Comparison of ENCODE assay signal across 8 cellular contexts in the genomic region with DNA sequence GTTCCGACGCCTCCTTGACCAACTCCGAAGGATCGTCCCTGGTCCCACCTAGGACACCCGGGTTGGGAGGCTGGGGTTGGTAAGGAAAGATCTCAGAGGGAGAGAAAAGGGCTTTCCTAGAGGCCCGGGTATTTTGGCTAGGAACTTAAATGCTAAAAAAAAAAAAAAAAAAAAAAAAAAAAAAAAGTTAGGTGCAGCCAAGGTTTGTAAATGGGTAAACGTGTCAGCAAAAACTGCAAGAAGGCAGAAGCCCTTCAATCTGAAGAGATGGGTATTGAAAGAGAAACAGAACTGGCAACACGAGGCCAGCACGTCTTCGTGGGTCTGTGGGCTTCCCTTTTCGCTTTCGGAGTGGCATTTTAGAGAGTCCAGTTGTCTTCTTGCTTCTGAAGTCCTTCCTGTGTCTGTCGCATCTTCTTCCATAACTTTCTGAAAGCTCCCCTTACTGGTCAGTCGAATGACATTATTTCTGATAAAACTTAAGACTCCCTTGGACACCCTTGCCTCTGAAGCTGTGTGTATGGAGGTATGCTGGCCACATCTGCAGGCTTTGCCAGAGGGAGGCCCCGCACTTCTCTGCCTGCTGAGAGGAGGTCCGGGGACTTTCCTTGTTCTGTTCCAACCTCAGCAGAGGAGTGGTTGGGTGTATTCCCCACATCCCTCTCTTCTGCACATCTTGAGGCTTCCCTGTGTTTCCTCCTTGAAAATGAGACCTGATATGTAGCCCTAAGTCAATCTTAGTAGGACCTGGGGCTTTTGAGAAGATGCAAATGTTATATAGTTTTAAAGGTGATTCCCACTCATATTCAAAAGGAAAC. TPM values are rescaled to one million over a fixed set of nuclear protein-coding genes. Genes with fewer than 3 reads are reported as not detected.
DNase-seq lines count a peak whose midpoint lies in the region; ATAC-seq and TF ChIP-seq lines count a peak whose summit lies in the region.

No MANE protein-coding gene starts in this region.

- H3K36me3 ChIP-seq in A673 (ENCODE audit: insufficient read depth, low read length, poor library complexity, severe bottlenecking) (no peaks in the 10 kb centered on the region), psoas muscle (ENCODE audit: insufficient read depth in 1 of 2, low read depth in 1 of 2) (no peaks in the 10 kb centered on the region)

- peaks cover 13% of the 10 kb centered on the region for H3K4me1 Mint-ChIP-seq in glutamatergic neuron (ENCODE audit: low read depth, unreplicated experiment)

- no peak for DNase-seq in A673 (ENCODE audit: low spot score)
- DNase-seq in GM20000 (ENCODE audit: low spot score), result peak; percentile 61
- DNase-seq in activated CD4-positive, alpha-beta T cell treated with anti-CD3 and anti-CD28 coated beads, Interleukin-2, amount 50 U/mL, for 4 hours, result peak; percentile 21 to 30
- DNase-seq in glutamatergic neuron, result no peak
- DNase-seq in psoas muscle, result no peak
- no peak for DNase-seq in DMS53 treated with DMSO at 0.1 percent for 48 hours (lab: John Stamatoyannopoulos, UW; ENCODE audit: unreplicated experiment)
- DNase-seq in NCI-H146 treated with DMSO at 0.1 percent for 48 hours (lab: John Stamatoyannopoulos, UW; ENCODE audit: unreplicated experiment), result no peak

- H3K4me3 Mint-ChIP-seq in glutamatergic neuron (ENCODE audit: unreplicated experiment), result peak overlapping the region; percentile 88

- H3K27me3 ChIP-seq in A673 (replicated peaks; ENCODE audit: insufficient read depth, low read depth, low read length, poor library complexity) (peaks cover 27% of the 10 kb centered on the region), psoas muscle (ENCODE audit: insufficient read depth in 3 of 3, low read length in 2 of 3) (no peaks in the 10 kb centered on the region)

- peak in 3 of 4 donors; percentile 23 to 28 (median 26) for ATAC-seq in psoas muscle
- no peak for ATAC-seq in HG02973 (IDR thresholded peaks at IDR 0.05; ENCODE audit: unreplicated experiment)

- H3K4me3 ChIP-seq in A673 (ENCODE audit: low read depth, low read length, poor library complexity, severe bottlenecking) (peak overlapping the region; percentile 39), psoas muscle (peak overlapping the region; percentile 87)

- H3K9me3 ChIP-seq in A673 (ENCODE audit: low read depth, low read length, poor library complexity, severe bottlenecking) (no peaks in the 10 kb centered on the region), psoas muscle (no peaks in the 10 kb centered on the region)

- peaks cover 14% of the 10 kb centered on the region for H3K27me3 Mint-ChIP-seq in glutamatergic neuron (ENCODE audit: unreplicated experiment)

- 10 to 23% (median 12%) methylated on average over 16 of the region's 16 CpGs for WGBS in psoas muscle, 3 donors

- CTCF ChIA-PET in A673 (lab: Charles Lee), result no interaction called here

- intact Hi-C loops in A673 (cut with micrococcal nuclease; ENCODE audit: unreplicated experiment), result no loop called here
- intact Hi-C loops in psoas muscle (cut with DNase I), result loop anchor here (5.0 kb wide), 1 partner anchor 57 kb away; no protein-coding TSS in a partner anchor

- TF ChIP-seq CTCF in A673 (conservative IDR thresholded peaks at IDR 0.05; ENCODE audit: low read depth, low read length) (no peak), GM20000 (IDR thresholded peaks at IDR 0.05; ENCODE audit: extremely low read depth, missing control alignments) (no peak), glutamatergic neuron (IDR thresholded peaks at IDR 0.05; ENCODE audit: partially characterized antibody, unreplicated experiment) (no peak), psoas muscle (IDR thresholded peaks at IDR 0.05) (no peak)

- no peaks in the 10 kb centered on the region for H3K36me3 Mint-ChIP-seq in glutamatergic neuron (ENCODE audit: unreplicated experiment)

- BruUV-seq in A673 (replicated peaks; lab: Mats Ljungman, UMichigan), result no TSS peak

- peaks cover 2% of the 10 kb centered on the region for H3K9me3 Mint-ChIP-seq in glutamatergic neuron (ENCODE audit: unreplicated experiment)

- H3K4me1 ChIP-seq in A673 (ENCODE audit: insufficient read depth, low read length, poor library complexity, severe bottlenecking), result peaks cover 3% of the 10 kb centered on the region
- peaks cover 49% of the 10 kb centered on the region for H3K4me1 ChIP-seq in psoas muscle

- POLR2A ChIA-PET in A673 (lab: Charles Lee; ENCODE audit: low non-redundant PET), result no interaction called here

- H3K27ac ChIP-seq in A673 (ENCODE audit: low read depth, low read length, poor library complexity, severe bottlenecking), result no peak overlapping the region
- peak overlapping the region; percentile 97 for H3K27ac ChIP-seq in psoas muscle

- no peak overlapping the region for H3K27ac Mint-ChIP-seq in glutamatergic neuron (ENCODE audit: unreplicated experiment)

RNA-seq across cellular contexts. Expression of a gene that starts 0.7 kb away (rescaled TPM):
- total RNA-seq in A673 (2021), result not detected in 2 replicates
- not detected for total RNA-seq in glutamatergic neuron (ENCODE audit: unreplicated experiment)
- 10 to 100 TPM in 3 of 4 donors, 1 to 10 TPM in 1; 9.9 to 34.2 (median 23.1) TPM for total RNA-seq in psoas muscle
- polyA plus RNA-seq in psoas muscle, result 10 to 100 TPM in 2 of 3 donors, 1 to 10 TPM in 1; 3.9 to 13.7 (median 10.4) TPM

Comparison
In these comparisons a context has a peak if more than half of its experiments do, and no peak if none do; other contexts are left out.
1. DNase-seq: peak in GM20000 (single experiment) and activated CD4-positive, alpha-beta T cell treated with anti-CD3 and anti-CD28 coated beads, Interleukin-2, amount 50 U/mL, for 4 hours (2 of 2); none in A673 (single experiment), glutamatergic neuron (single experiment), psoas muscle (0 of 2), DMS53 treated with DMSO at 0.1 percent for 48 hours (single experiment) and NCI-H146 treated with DMSO at 0.1 percent for 48 hours (single experiment).
2. RNA of a gene that starts 0.7 kb away (total RNA-seq): 9.9 to 34.2 TPM in psoas muscle; not detected in A673 and not detected in glutamatergic neuron (single experiment); every median in the first group is over 10 times any median in the second.